9 cellular contexts compared by ENCODE assay signal in genomic region chr7:107463139-107464078, GRCh38. TPM values are rescaled to one million over a fixed set of nuclear protein-coding genes. Genes with fewer than 3 reads are reported as not detected.
DNase-seq lines count a peak whose midpoint lies in the region; FAIRE-seq and TF ChIP-seq lines count a peak whose summit lies in the region.
"Had no signal": no experiment of that assay in that cellular context is flagged by ENCODE, and none has a peak within 500 bp of the region (broad histone marks: within the 10 kb centered on the region; RNA-seq: fewer than 3 reads in every experiment).

No MANE protein-coding gene starts in this region.

- no peak overlapping the region for H4K8ac ChIP-seq in mesendoderm (ENCODE audit: low read depth, low read length)

- no peak overlapping the region for H3K56ac ChIP-seq in mesendoderm (ENCODE audit: low read length)

- H4K5ac ChIP-seq in mesendoderm (ENCODE audit: low read length): no peak overlapping the region

- no peaks in the 10 kb centered on the region for H3K36me3 ChIP-seq in mesendoderm (ENCODE audit: control insufficient read depth, insufficient read depth, low read length)

- H3K9ac ChIP-seq in mesendoderm (ENCODE audit: low read length): no peak overlapping the region

- no peaks in the 10 kb centered on the region for H3K4me1 Mint-ChIP-seq in activated CD4-positive, alpha-beta memory T cell treated with anti-CD3 and anti-CD28 coated beads, Interleukin-2, amount 10 ng/mL, durations not matched to agents 7 days and 5 days

- DNase-seq in D721Med (ENCODE audit: insufficient read length, low spot score) (no peak), HCEC 1CT (peak; percentile 64), NCI-H446 treated with DMSO at 0.1 percent for 48 hours (lab: John Stamatoyannopoulos, UW) (peak; percentile 1), epidermal melanocyte (ENCODE audit: insufficient read length, low spot score) (peak; percentile 23), mesendoderm (peak; percentile 80), middle frontal gyrus (ENCODE audit: extremely low spot score, low spot score) (no peak)
- DNase-seq in activated CD4-positive, alpha-beta memory T cell treated with anti-CD3 and anti-CD28 coated beads, Interleukin-2, amount 10 ng/mL, durations not matched to agents 7 days and 5 days: peak; percentile 56
- peak; percentile 1 to 54 (median 24) for DNase-seq in stimulated activated naive CD4-positive, alpha-beta T cell (lab: John Stamatoyannopoulos, UW)

- H3K27me3 ChIP-seq in mesendoderm (ENCODE audit: insufficient read depth, low read length, poor library complexity): no peaks in the 10 kb centered on the region

- no peak overlapping the region for H3K4me3 Mint-ChIP-seq in activated CD4-positive, alpha-beta memory T cell treated with anti-CD3 and anti-CD28 coated beads, Interleukin-2, amount 10 ng/mL, durations not matched to agents 7 days and 5 days
- H3K4me3 Mint-ChIP-seq: T-helper 1 cell treated with Interleukin-12 subunit alpha and Interleukin-12 subunit beta and Interleukin-4 antibody, amounts not matched to agents 30 μg/mL and 1 μg/mL, for 36 hours had no signal

- POLR2A ChIA-PET in activated CD4-positive, alpha-beta memory T cell treated with anti-CD3 and anti-CD28 coated beads, Interleukin-2, amount 10 ng/mL, durations not matched to agents 7 days and 5 days (lab: Charles Lee): interaction anchor here (0.6 to 0.7 kb wide), 3 partner anchors 198 to 419 kb away, joined by 3 read pairs; no protein-coding TSS in a partner anchor

- H3K79me1 ChIP-seq in mesendoderm (ENCODE audit: low read length): no peaks in the 10 kb centered on the region

- CTCF ChIA-PET in activated CD4-positive, alpha-beta memory T cell treated with anti-CD3 and anti-CD28 coated beads, Interleukin-2, amount 10 ng/mL, durations not matched to agents 7 days and 5 days (lab: Charles Lee): interaction anchor here (0.9 to 3.2 kb wide), 19 partner anchors 10 to 416 kb away, joined by 3 to 19 read pairs (median 4); partner anchors contain the start of genes CBLL1 and SLC26A4

- H3K4ac ChIP-seq in mesendoderm (ENCODE audit: low read depth, low read length): no peak overlapping the region

- no peak overlapping the region for H2BK120ac ChIP-seq in mesendoderm (ENCODE audit: low read depth, low read length)

- no peaks in the 10 kb centered on the region for H3K4me1 ChIP-seq in mesendoderm (ENCODE audit: control insufficient read depth, low read depth, low read length)

- H3K27me3 Mint-ChIP-seq in activated CD4-positive, alpha-beta memory T cell treated with anti-CD3 and anti-CD28 coated beads, Interleukin-2, amount 10 ng/mL, durations not matched to agents 7 days and 5 days: no peaks in the 10 kb centered on the region

- H3K18ac ChIP-seq in mesendoderm (ENCODE audit: low read length): no peak overlapping the region

- no peak overlapping the region for H3K27ac ChIP-seq in mesendoderm (ENCODE audit: low read depth, low read length)

- FAIRE-seq in D721Med (lab: Jason Lieb, UNC): no peak

- H3K36me3 Mint-ChIP-seq in activated CD4-positive, alpha-beta memory T cell treated with anti-CD3 and anti-CD28 coated beads, Interleukin-2, amount 10 ng/mL, durations not matched to agents 7 days and 5 days (ENCODE audit: low read depth): no peaks in the 10 kb centered on the region

- no CpG with 5 or more reads among the region's 6 CpGs for WGBS in mesendoderm (ENCODE audit: extremely low coverage, insufficient coverage, low lambda C conversion rate)

- H3K9me3 Mint-ChIP-seq in activated CD4-positive, alpha-beta memory T cell treated with anti-CD3 and anti-CD28 coated beads, Interleukin-2, amount 10 ng/mL, durations not matched to agents 7 days and 5 days: no peaks in the 10 kb centered on the region
- H3K9me3 Mint-ChIP-seq: T-helper 1 cell treated with Interleukin-12 subunit alpha and Interleukin-12 subunit beta and Interleukin-4 antibody, amounts not matched to agents 30 μg/mL and 1 μg/mL, for 36 hours had no signal

- peak; percentile 85 for TF ChIP-seq CTCF in D721Med (IDR thresholded peaks at IDR 0.05; ENCODE audit: insufficient read depth, missing control alignments)

- no peak overlapping the region for H3K4me3 ChIP-seq in mesendoderm (ENCODE audit: low read length)

- H2BK15ac ChIP-seq in mesendoderm (replicated peaks; ENCODE audit: low read depth): no peak overlapping the region

- no peaks in the 10 kb centered on the region for H3K79me2 ChIP-seq in mesendoderm (ENCODE audit: control insufficient read depth, insufficient read depth, low read length)

- H3K23ac ChIP-seq in mesendoderm (ENCODE audit: low read length): no peak overlapping the region

- H3K4me2 ChIP-seq in mesendoderm (ENCODE audit: low read length): no peak overlapping the region

- no peak overlapping the region for H2AK5ac ChIP-seq in mesendoderm (ENCODE audit: low read length)

- H3K27ac Mint-ChIP-seq in activated CD4-positive, alpha-beta memory T cell treated with anti-CD3 and anti-CD28 coated beads, Interleukin-2, amount 10 ng/mL, durations not matched to agents 7 days and 5 days: no peak overlapping the region
- H3K27ac Mint-ChIP-seq: T-helper 1 cell treated with Interleukin-12 subunit alpha and Interleukin-12 subunit beta and Interleukin-4 antibody, amounts not matched to agents 30 μg/mL and 1 μg/mL, for 36 hours had no signal

- H2BK5ac ChIP-seq in mesendoderm (ENCODE audit: low read length): no peak overlapping the region

RNA-seq across cellular contexts. Expression of gene GPR22, which starts 6.4 kb away (rescaled TPM):
- total RNA-seq in activated CD4-positive, alpha-beta memory T cell treated with anti-CD3 and anti-CD28 coated beads, Interleukin-2, amount 10 ng/mL, durations not matched to agents 7 days and 5 days: not detected
- not detected for polyA plus RNA-seq in mesendoderm (2013, experiment 1 of 2)
- polyA plus RNA-seq in mesendoderm (2013, experiment 2 of 2): not detected

Comparison
In these comparisons a context has a peak if more than half of its experiments do, and no peak if none do; other contexts are left out.
1. DNase-seq: peak in HCEC 1CT (single experiment), NCI-H446 treated with DMSO at 0.1 percent for 48 hours (single experiment), activated CD4-positive, alpha-beta memory T cell treated with anti-CD3 and anti-CD28 coated beads, Interleukin-2, amount 10 ng/mL, durations not matched to agents 7 days and 5 days (single experiment), epidermal melanocyte (single experiment), mesendoderm (single experiment) and stimulated activated naive CD4-positive, alpha-beta T cell (6 of 6); none in D721Med (single experiment) and middle frontal gyrus (single experiment).